16 cellular contexts compared by ENCODE assay signal in genomic region chr1:66540434-66541032, GRCh38. TPM values are rescaled to one million over a fixed set of nuclear protein-coding genes. Genes with fewer than 3 reads are reported as not detected.
DNase-seq lines count a peak whose midpoint lies in the region; ATAC-seq, FAIRE-seq and TF ChIP-seq lines count a peak whose summit lies in the region.
"Had no signal": no experiment of that assay in that cellular context is flagged by ENCODE, and none has a peak within 500 bp of the region (broad histone marks: within the 10 kb centered on the region; RNA-seq: fewer than 3 reads in every experiment).

No MANE protein-coding gene starts in this region.

- H3K9me3 ChIP-seq in A673 (ENCODE audit: low read depth, low read length, poor library complexity, severe bottlenecking) (no peaks in the 10 kb centered on the region), HUES48 (ENCODE audit: control insufficient read depth, insufficient read depth, low read length) (no peaks in the 10 kb centered on the region), kidney (ENCODE audit: control insufficient read depth in 1 of 2, low read length in 2 of 2) (no peaks in the 10 kb centered on the region)
- H3K9me3 ChIP-seq: A549, pancreas had no signal

- peak overlapping the region; percentile 36; the same call in 1 of the 2 replicates for H3K9ac ChIP-seq in HUES48 (ENCODE audit: low read depth, low read length)
- no peak overlapping the region for H3K9ac ChIP-seq in kidney (ENCODE audit: low read length in 2 of 2)

- CTCF ChIA-PET in A673 (lab: Charles Lee): no interaction called here

- DNase-seq in A673 (ENCODE audit: low spot score) (peak; percentile 34), cardiac fibroblast (ENCODE audit: low read depth in 2 of 2) (peak; percentile 60 to 71), kidney (no peak), HPDE6-E6E7 (ENCODE audit: extremely low spot score) (no peak), sciatic nerve (ENCODE audit: low spot score) (no peak), NCI-H2081 treated with DMSO at 0.1 percent for 48 hours (lab: John Stamatoyannopoulos, UW) (no peak)
- DNase-seq: activated CD4-positive, alpha-beta T cell treated with anti-CD3 and anti-CD28 coated beads for 1 hour; activated T-cell treated with anti-CD3 and anti-CD28 coated beads, Interleukin-2, amount 50 U/mL, for 4 hours; anterior cingulate cortex; effector memory CD8-positive, alpha-beta T cell; pancreas; stimulated activated CD4-positive, alpha-beta T cell treated with anti-CD3 and anti-CD28 coated beads, Interleukin-15, amount 100 ng/mL, for 24 hours had no signal

- intact Hi-C loops in A673 (cut with micrococcal nuclease; ENCODE audit: unreplicated experiment) (no loop called here), kidney (cut with DNase I) (no loop called here), sciatic nerve (cut with DNase I) (no loop called here)

- no peak for FAIRE-seq in kidney (lab: Jason Lieb, UNC)
- FAIRE-seq: A549, D721Med, pancreas had no signal

- H3K4me3 ChIP-seq in A673 (ENCODE audit: low read depth, low read length, poor library complexity, severe bottlenecking) (no peak overlapping the region), HUES48 (ENCODE audit: low read depth, low read length) (no peak overlapping the region; the same call in 1 of the 2 replicates), cardiac fibroblast (replicated peaks in 1 of 2; ENCODE audit: low read depth in 2 of 2, low read length in 2 of 2) (no peak overlapping the region), kidney (ENCODE audit: low read length in 2 of 2) (no peak overlapping the region)
- H3K4me3 ChIP-seq: A549, pancreas had no signal

- H3K4me1 ChIP-seq in A673 (ENCODE audit: insufficient read depth, low read length, poor library complexity, severe bottlenecking): peaks cover 24% of the 10 kb centered on the region
- peaks cover 21% of the 10 kb centered on the region; the same call in 1 of the 2 replicates for H3K4me1 ChIP-seq in HUES48 (ENCODE audit: control insufficient read depth, insufficient read depth, low read length)
- H3K4me1 ChIP-seq in kidney (ENCODE audit: control insufficient read depth in 1 of 2, insufficient read depth in 1 of 2, low read depth in 1 of 2, low read length in 2 of 2): peaks cover 5 to 10% of the 10 kb centered on the region in 2 donors

- ATAC-seq in GM21717 (IDR thresholded peaks at IDR 0.05; ENCODE audit: unreplicated experiment): no peak
- ATAC-seq in sciatic nerve: no peak
- ATAC-seq: A549; activated T-cell treated with anti-CD3 and anti-CD28 coated beads, Interleukin-2, amount 50 U/mL, for 4 hours; effector memory CD8-positive, alpha-beta T cell; pancreas had no signal

- H3K36me3 ChIP-seq in A673 (ENCODE audit: insufficient read depth, low read length, poor library complexity, severe bottlenecking): no peaks in the 10 kb centered on the region
- H3K36me3 ChIP-seq in HUES48 (ENCODE audit: control insufficient read depth, insufficient read depth, low read length): no peaks in the 10 kb centered on the region
- H3K36me3 ChIP-seq in kidney (ENCODE audit: control insufficient read depth in 1 of 2, insufficient read depth in 2 of 2, low read length in 2 of 2): no peaks in the 10 kb centered on the region
- H3K36me3 ChIP-seq: pancreas had no signal

- no TSS peak for BruUV-seq in A673 (replicated peaks; lab: Mats Ljungman, UMichigan)

- TF ChIP-seq CTCF in A673 (conservative IDR thresholded peaks at IDR 0.05; ENCODE audit: low read depth, low read length): no peak
- TF ChIP-seq CTCF in cardiac fibroblast (IDR thresholded peaks at IDR 0.05; ENCODE audit: low read depth, low read length): no peak
- TF ChIP-seq CTCF in kidney (IDR thresholded peaks at IDR 0.05; ENCODE audit: borderline replicate concordance, extremely low read depth, insufficient read depth): no peak

- no peak overlapping the region for H3K27ac ChIP-seq in A673 (ENCODE audit: low read depth, low read length, poor library complexity, severe bottlenecking)
- H3K27ac ChIP-seq in HUES48 (ENCODE audit: low read depth, low read length): no peak overlapping the region
- H3K27ac ChIP-seq in kidney (ENCODE audit: low read depth in 2 of 2, low read length in 2 of 2): peak overlapping the region; percentile 6 to 54
- H3K27ac ChIP-seq: A549, pancreas had no signal

- POLR2A ChIA-PET in A673 (lab: Charles Lee; ENCODE audit: low non-redundant PET): no interaction called here

- H3K27me3 ChIP-seq in A673 (replicated peaks; ENCODE audit: insufficient read depth, low read depth, low read length, poor library complexity) (no peaks in the 10 kb centered on the region), HUES48 (ENCODE audit: control insufficient read depth, insufficient read depth, low read length) (no peaks in the 10 kb centered on the region)
- H3K27me3 ChIP-seq: pancreas had no signal

RNA-seq across cellular contexts. Expression of gene SGIP1, which starts 6.6 kb away (rescaled TPM):
- 1.4 and 1.6 TPM in 2 replicates for total RNA-seq in A673 (2021)
- total RNA-seq in kidney: 11.2 TPM
- 8.3 TPM for polyA plus RNA-seq in kidney (ENCODE audit: insufficient read depth, low read depth, low replicate concordance)
- 7.0 TPM for total RNA-seq in sciatic nerve
- total RNA-seq: activated T-cell treated with anti-CD3 and anti-CD28 coated beads, Interleukin-2, amount 50 U/mL, for 4 hours had no signal
- polyA plus RNA-seq: A549 had no signal

Comparison
In these comparisons a context has a peak if more than half of its experiments do, and no peak if none do; other contexts are left out.
1. DNase-seq: peak in A673 (single experiment) and cardiac fibroblast (2 of 2); none in kidney (single experiment), HPDE6-E6E7 (single experiment), sciatic nerve (single experiment) and NCI-H2081 treated with DMSO at 0.1 percent for 48 hours (single experiment).
2. H3K27ac ChIP-seq: peak in kidney (2 of 2); none in A673 (single experiment) and HUES48 (single experiment).